In genomic region chr20:59810376-59811187, GRCh38 we compare ENCODE assay signal across 22 cellular contexts.
DNase-seq lines count a peak whose midpoint lies in the region; ATAC-seq and TF ChIP-seq lines count a peak whose summit lies in the region.
"Had no signal": no experiment of that assay in that cellular context is flagged by ENCODE, and none has a peak within 500 bp of the region (broad histone marks: within the 10 kb centered on the region; RNA-seq: fewer than 3 reads in every experiment).

No MANE protein-coding gene starts in this region.

- no peak overlapping the region for H3K4me3 Mint-ChIP-seq in activated CD4-positive, alpha-beta T cell treated with anti-CD3 and anti-CD28 coated beads for 36 hours
- H3K4me3 Mint-ChIP-seq: immature natural killer cell had no signal

- in situ Hi-C loops in ACHN (cut with HindIII; ENCODE audit: low pct_ligation_motif_present, low pct_unique_long_range_greater_than_20kb, low sequenced_read_pairs): no loop called here

- no peak overlapping the region for H3K27ac ChIP-seq in RWPE2 (ENCODE audit: poor library complexity, severe bottlenecking)
- H3K27ac ChIP-seq: adrenal gland, parathyroid adenoma had no signal

- DNase-seq in AG10803 (ENCODE audit: low read depth) (peak; percentile 4), EH (ENCODE audit: low read depth) (peak; percentile 3), RWPE2 (ENCODE audit: low spot score) (peak; percentile 66), mesenteric fat pad (ENCODE audit: low spot score) (peak; percentile 37), ACHN (no peak), GM10248 (ENCODE audit: extremely low spot score) (no peak), NCI-H1417 treated with DMSO at 0.1 percent for 48 hours (lab: John Stamatoyannopoulos, UW) (no peak)
- no peak for DNase-seq in activated CD4-positive, alpha-beta T cell treated with anti-CD3 and anti-CD28 coated beads for 36 hours
- DNase-seq: activated effector memory CD4-positive, alpha-beta T cell treated with anti-CD3 and anti-CD28 coated beads, Interleukin-2, amount 50 U/mL, for 16 hours; central memory CD4-positive, alpha-beta T cell; effector memory CD4-positive, alpha-beta T cell; GF-D8; immature natural killer cell; NCI-H1105 treated with DMSO at 0.1 percent for 48 hours; Right ventricle myocardium superior; small intestine; stimulated activated CD8-positive, alpha-beta memory T cell treated with anti-CD3 and anti-CD28 coated beads, Interleukin-4, amount 100 ng/mL, for 48 hours; substantia nigra; T-helper 2 cell had no signal

- POLR2A ChIA-PET in GM10248 (lab: Yijun Ruan, JAX): no interaction called here
- POLR2A ChIA-PET in activated CD4-positive, alpha-beta T cell treated with anti-CD3 and anti-CD28 coated beads for 36 hours (lab: Charles Lee): no interaction called here

- H3K27ac Mint-ChIP-seq in activated CD4-positive, alpha-beta T cell treated with anti-CD3 and anti-CD28 coated beads for 36 hours: no peak overlapping the region
- H3K27ac Mint-ChIP-seq: immature natural killer cell had no signal

- no peaks in the 10 kb centered on the region for H3K27me3 ChIP-seq in RWPE2 (ENCODE audit: insufficient read depth, poor library complexity, severe bottlenecking)
- H3K27me3 ChIP-seq: adrenal gland had no signal

- ATAC-seq in RWPE2 (ENCODE audit: low read depth): no peak
- no peak for ATAC-seq in activated CD4-positive, alpha-beta T cell treated with anti-CD3 and anti-CD28 coated beads for 36 hours

- H3K36me3 Mint-ChIP-seq in activated CD4-positive, alpha-beta T cell treated with anti-CD3 and anti-CD28 coated beads for 36 hours (ENCODE audit: low read depth): no peaks in the 10 kb centered on the region
- H3K36me3 Mint-ChIP-seq: immature natural killer cell had no signal

- CTCF ChIA-PET in GM10248 (lab: Yijun Ruan, JAX): no interaction called here
- CTCF ChIA-PET in activated CD4-positive, alpha-beta T cell treated with anti-CD3 and anti-CD28 coated beads for 36 hours (lab: Charles Lee): no interaction called here

- H3K27me3 Mint-ChIP-seq in activated CD4-positive, alpha-beta T cell treated with anti-CD3 and anti-CD28 coated beads for 36 hours: peaks cover 2% of the 10 kb centered on the region

- TF ChIP-seq CTCF in AG10803 (conservative IDR thresholded peaks at IDR 0.05; ENCODE audit: low read length): no peak
- no peak for TF ChIP-seq CTCF in RWPE2 (IDR thresholded peaks at IDR 0.05; ENCODE audit: poor library complexity, severe bottlenecking)
- no peak for TF ChIP-seq CTCF in GM10248 (IDR thresholded peaks at IDR 0.05; ENCODE audit: control extremely low read depth, extremely low read depth, low read depth, missing control alignments)

- no peaks in the 10 kb centered on the region for H3K36me3 ChIP-seq in RWPE2 (ENCODE audit: low read depth)
- H3K36me3 ChIP-seq: adrenal gland had no signal

- intact Hi-C loops in activated CD4-positive, alpha-beta T cell treated with anti-CD3 and anti-CD28 coated beads for 36 hours (cut with DNase I, micrococcal nuclease): no loop called here

- no peaks in the 10 kb centered on the region for H3K4me1 Mint-ChIP-seq in activated CD4-positive, alpha-beta T cell treated with anti-CD3 and anti-CD28 coated beads for 36 hours
- H3K4me1 Mint-ChIP-seq: immature natural killer cell had no signal

- H3K4me3 ChIP-seq in AG10803 (ENCODE audit: low read length): no peak overlapping the region
- no peak overlapping the region for H3K4me3 ChIP-seq in RWPE2 (ENCODE audit: severe bottlenecking)
- H3K4me3 ChIP-seq: adrenal gland had no signal

- no peaks in the 10 kb centered on the region for H3K9me3 ChIP-seq in RWPE2 (ENCODE audit: severe bottlenecking)
- H3K9me3 ChIP-seq: adrenal gland, Caco-2 had no signal

- H3K4me1 ChIP-seq in RWPE2 (ENCODE audit: insufficient read depth, poor library complexity, severe bottlenecking): no peaks in the 10 kb centered on the region
- H3K4me1 ChIP-seq: adrenal gland, Caco-2, parathyroid adenoma had no signal

- H3K9me3 Mint-ChIP-seq in activated CD4-positive, alpha-beta T cell treated with anti-CD3 and anti-CD28 coated beads for 36 hours (ENCODE audit: low read depth): no peaks in the 10 kb centered on the region
- H3K9me3 Mint-ChIP-seq: immature natural killer cell had no signal

Comparison
In these comparisons a context has a peak if more than half of its experiments do, and no peak if none do; other contexts are left out.
1. DNase-seq: peak in AG10803 (single experiment), EH (single experiment), RWPE2 (single experiment) and mesenteric fat pad (single experiment); none in ACHN (single experiment), GM10248 (single experiment), NCI-H1417 treated with DMSO at 0.1 percent for 48 hours (single experiment) and activated CD4-positive, alpha-beta T cell treated with anti-CD3 and anti-CD28 coated beads for 36 hours (single experiment).